8 cellular contexts compared by ENCODE assay signal in the genomic region with DNA sequence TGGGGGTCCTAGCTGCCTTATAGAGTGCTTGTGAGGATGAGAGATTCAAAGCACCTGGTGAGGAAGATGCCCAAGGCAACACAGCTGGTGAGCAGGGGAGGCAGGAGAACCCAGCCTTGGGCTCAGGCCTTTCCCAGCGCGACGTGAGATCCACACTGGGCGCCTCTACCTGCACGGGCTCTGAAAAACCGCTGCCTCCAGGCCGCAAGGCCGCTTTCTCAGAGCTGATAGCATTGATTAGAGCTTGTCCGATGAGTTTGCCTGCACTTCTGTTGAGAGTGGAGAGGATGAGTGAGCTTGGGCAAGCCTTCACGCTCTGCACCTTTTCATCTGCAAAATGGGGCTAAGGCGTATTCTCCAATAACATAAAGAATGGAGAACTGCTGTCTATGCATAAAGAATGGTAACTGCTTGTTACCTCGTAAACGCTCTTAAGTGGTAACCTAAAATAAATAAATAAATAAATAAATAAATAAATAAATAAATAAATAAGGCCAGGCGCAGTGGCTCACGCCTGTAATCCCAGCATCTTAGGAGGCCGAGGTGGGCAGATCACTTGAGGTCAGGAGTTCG. TPM values are rescaled to one million over a fixed set of nuclear protein-coding genes. Genes with fewer than 3 reads are reported as not detected.
DNase-seq lines count a peak whose midpoint lies in the region; ATAC-seq and TF ChIP-seq lines count a peak whose summit lies in the region.

No MANE protein-coding gene starts in this region.

- POLR2A ChIA-PET in AG04449 (lab: Yijun Ruan, JAX), result interaction anchor here (1.3 kb wide), 1 partner anchor 29 kb away, joined by 3 read pairs; no protein-coding TSS in a partner anchor

- H3K27me3 ChIP-seq in HUES48 (ENCODE audit: control insufficient read depth, insufficient read depth, low read length) (no peaks in the 10 kb centered on the region), ascending aorta (no peaks in the 10 kb centered on the region), right lobe of liver (no peaks in the 10 kb centered on the region)

- H3K4me1 ChIP-seq in HUES48 (ENCODE audit: control insufficient read depth, insufficient read depth, low read length), result peaks cover 6% of the 10 kb centered on the region; the same call in 1 of the 2 replicates
- peaks cover 5% of the 10 kb centered on the region in 2 donors for H3K4me1 ChIP-seq in ascending aorta
- peaks cover 0 to 13% (median 0%) of the 10 kb centered on the region in 4 donors for H3K4me1 ChIP-seq in right lobe of liver

- no peaks in the 10 kb centered on the region for H3K9me3 ChIP-seq in HUES48 (ENCODE audit: control insufficient read depth, insufficient read depth, low read length)
- H3K9me3 ChIP-seq in ascending aorta, result no peaks in the 10 kb centered on the region
- H3K9me3 ChIP-seq in right lobe of liver, result no peaks in the 10 kb centered on the region

- peak overlapping the region; percentile 69 for H3K9ac ChIP-seq in HUES48 (ENCODE audit: low read depth, low read length)

- H3K4me3 ChIP-seq in AG04449 (ENCODE audit: low read depth, low read length), result peak overlapping the region; percentile 79
- peak overlapping the region; percentile 83 for H3K4me3 ChIP-seq in HUES48 (ENCODE audit: low read depth, low read length)
- H3K4me3 ChIP-seq in ascending aorta, result peak overlapping the region; percentile 68 to 73
- H3K4me3 ChIP-seq in right lobe of liver, result peak overlapping the region; percentile 72 to 89 (median 77)

- no peak for TF ChIP-seq CTCF in AG04449 (IDR thresholded peaks at IDR 0.05; ENCODE audit: insufficient read depth, low read length, missing control alignments)
- no peak for TF ChIP-seq CTCF in ascending aorta (IDR thresholded peaks at IDR 0.05)
- TF ChIP-seq CTCF in right lobe of liver (IDR thresholded peaks at IDR 0.05), result no peak

- ATAC-seq in right lobe of liver (peak in 3 of 4 donors; percentile 3 to 10 (median 5)), sciatic nerve (no peak), HG03469 (IDR thresholded peaks at IDR 0.05; ENCODE audit: unreplicated experiment) (no peak)

- H3K36me3 ChIP-seq in HUES48 (ENCODE audit: control insufficient read depth, insufficient read depth, low read length) (peaks cover 61% of the 10 kb centered on the region), ascending aorta (peaks cover 21 to 29% of the 10 kb centered on the region in 2 donors), right lobe of liver (peaks cover 0 to 22% (median 9%) of the 10 kb centered on the region in 4 donors)

- WGBS in right lobe of liver (ENCODE audit: insufficient coverage, low coverage, low lambda C conversion rate, missing lambda C conversion rate), result 62% methylated on average over 11 of the region's 17 CpGs

- CTCF ChIA-PET in AG04449 (lab: Yijun Ruan, JAX), result interaction anchor here (0.6 to 1.3 kb wide), 3 partner anchors 23 to 383 kb away, joined by 3 to 6 read pairs (median 4); no protein-coding TSS in a partner anchor

- DNase-seq in AG04449 (ENCODE audit: low read depth, low spot score) (no peak), ascending aorta (ENCODE audit: low spot score in 2 of 2) (no peak), right lobe of liver (no peak), sciatic nerve (ENCODE audit: low spot score) (no peak), hypothalamus (lab: John Stamatoyannopoulos, UW) (no peak)
- DNase-seq in stimulated activated CD4-positive, alpha-beta T cell treated with anti-CD3 and anti-CD28 coated beads, Interleukin-4, amount 100 ng/mL, for 4 hours, result no peak

- H3K27ac ChIP-seq in HUES48 (ENCODE audit: low read depth, low read length) (peak overlapping the region; percentile 82), ascending aorta (no peak overlapping the region), right lobe of liver (no peak overlapping the region)

- TF ChIP-seq POLR2A in right lobe of liver (IDR thresholded peaks at IDR 0.05), result no peak

- intact Hi-C loops in ascending aorta (cut with DNase I), result no loop called here
- intact Hi-C loops in right lobe of liver (cut with DNase I), result no loop called here
- intact Hi-C loops in sciatic nerve (cut with DNase I), result no loop called here

RNA-seq across cellular contexts. Expression of a gene that starts 0.9 kb away (rescaled TPM):
- total RNA-seq in ascending aorta (22.9 TPM), right lobe of liver (10 to 100 TPM in 5 of 6 experiments, 1 to 10 TPM in 1; 8.7 to 40.2 (median 27.7) TPM), sciatic nerve (15.6 TPM)

RNA-seq across cellular contexts. Expression of a gene that starts 25.3 kb away (rescaled TPM):
- total RNA-seq in ascending aorta, result 50.4 TPM
- total RNA-seq in right lobe of liver, result 10 to 100 TPM; 48.7 to 71.1 (median 54.5) TPM
- 126 TPM for total RNA-seq in sciatic nerve

RNA-seq across cellular contexts. Expression of a gene that starts 49.4 kb away (rescaled TPM):
- 11.1 TPM for total RNA-seq in ascending aorta
- total RNA-seq in right lobe of liver, result 10 to 100 TPM in 3 of 6 experiments, 1 to 10 TPM in 3; 6.7 to 17.7 (median 10.0) TPM
- total RNA-seq in sciatic nerve, result 19.3 TPM

RNA-seq across cellular contexts. Expression of a gene that starts 55.5 kb away (rescaled TPM):
- 20.6 TPM for total RNA-seq in ascending aorta
- total RNA-seq in right lobe of liver, result 10 to 100 TPM in 5 of 6 experiments, 1 to 10 TPM in 1; 9.7 to 17.5 (median 13.4) TPM
- 43.8 TPM for total RNA-seq in sciatic nerve

Comparison
In these comparisons a context has a peak if more than half of its experiments do, and no peak if none do; other contexts are left out.
1. ATAC-seq: peak in right lobe of liver (3 of 4); none in sciatic nerve (single experiment) and HG03469 (single experiment).
2. Peak in every context shown above with its lines, with median percentiles within 50 percentile points of each other: H3K4me3 ChIP-seq.